Comparison of ENCODE assay signal across 13 cellular contexts in the genomic region with DNA sequence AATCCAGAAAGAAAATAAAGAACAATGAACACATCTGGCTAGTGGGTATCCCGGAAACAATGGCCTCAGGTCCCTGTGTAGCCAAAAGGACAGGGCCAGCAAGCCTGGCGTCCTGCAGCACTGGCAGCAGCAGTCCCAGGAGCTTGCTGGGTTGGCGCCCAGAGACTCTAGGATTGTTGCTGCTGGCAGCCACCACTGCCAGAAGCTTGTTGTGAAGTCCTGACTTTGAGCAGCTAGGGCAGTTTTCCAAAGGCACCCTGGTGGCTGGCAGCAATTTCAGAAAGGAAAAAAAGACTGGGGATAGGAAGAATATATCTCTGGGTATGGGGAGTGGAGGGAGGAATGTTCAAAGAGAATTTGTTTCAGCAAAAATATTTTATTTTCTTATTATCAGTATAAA. TPM values are rescaled to one million over a fixed set of nuclear protein-coding genes. Genes with fewer than 3 reads are reported as not detected.
DNase-seq lines count a peak whose midpoint lies in the region; ATAC-seq and TF ChIP-seq lines count a peak whose summit lies in the region.
"Had no signal": no experiment of that assay in that cellular context is flagged by ENCODE, and none has a peak within 500 bp of the region (broad histone marks: within the 10 kb centered on the region; RNA-seq: fewer than 3 reads in every experiment).

No MANE protein-coding gene starts in this region.

- no peak for TF ChIP-seq CTCF in CD8-positive, alpha-beta T cell (IDR thresholded peaks at IDR 0.05)
- TF ChIP-seq CTCF in astrocyte of the spinal cord (IDR thresholded peaks at IDR 0.05; ENCODE audit: low read depth, low read length) (no peak), left ventricle myocardium inferior (IDR thresholded peaks at IDR 0.05; ENCODE audit: borderline replicate concordance) (peak; percentile 40), psoas muscle (IDR thresholded peaks at IDR 0.05) (peak; percentile 16)

- H3K9me3 ChIP-seq in CD8-positive, alpha-beta T cell (ENCODE audit: low read length): no peaks in the 10 kb centered on the region
- H3K9me3 ChIP-seq in left ventricle myocardium inferior (replicated peaks) (no peaks in the 10 kb centered on the region), psoas muscle (no peaks in the 10 kb centered on the region)
- H3K9me3 ChIP-seq: SJSA1 had no signal

- no peak overlapping the region for H3K27ac ChIP-seq in CD8-positive, alpha-beta T cell (ENCODE audit: low read depth, low read length)
- H3K27ac ChIP-seq in left ventricle myocardium inferior (replicated peaks) (peak overlapping the region; percentile 26), psoas muscle (no peak overlapping the region)
- H3K27ac ChIP-seq: BLaER1 treated with 17β-estradiol and CSF1 and Interleukin-3, amounts not matched to agents 10 nM and 100 nM; SJSA1 had no signal

- POLR2A ChIA-PET in CD8-positive, alpha-beta T cell (lab: Charles Lee): interaction anchor here (0.6 kb wide), 1 partner anchor 263 kb away, joined by 4 read pairs; no protein-coding TSS in a partner anchor

- H3K4me1 ChIP-seq in CD8-positive, alpha-beta T cell (ENCODE audit: insufficient read depth, low read length): no peaks in the 10 kb centered on the region
- H3K4me1 ChIP-seq in left ventricle myocardium inferior (peaks cover 12% of the 10 kb centered on the region), psoas muscle (peaks cover 9% of the 10 kb centered on the region)
- H3K4me1 ChIP-seq: BLaER1 treated with 17β-estradiol and CSF1 and Interleukin-3, amounts not matched to agents 10 nM and 100 nM; SJSA1 had no signal

- H3K27ac Mint-ChIP-seq in CD8-positive, alpha-beta T cell: peak overlapping the region; percentile 58

- peaks cover 31% of the 10 kb centered on the region for H3K36me3 ChIP-seq in CD8-positive, alpha-beta T cell (ENCODE audit: insufficient read depth, low read length)
- H3K36me3 ChIP-seq in left ventricle myocardium inferior (peaks cover 47% of the 10 kb centered on the region), psoas muscle (ENCODE audit: insufficient read depth in 1 of 2, low read depth in 1 of 2) (peaks cover 5 to 35% of the 10 kb centered on the region in 2 donors)

- no peaks in the 10 kb centered on the region for H3K27me3 Mint-ChIP-seq in CD8-positive, alpha-beta T cell (ENCODE audit: low read depth)

- H3K4me3 ChIP-seq in CD8-positive, alpha-beta T cell (ENCODE audit: low read depth, low read length): no peak overlapping the region
- H3K4me3 ChIP-seq in astrocyte of the spinal cord (ENCODE audit: low read depth, low read length) (no peak overlapping the region), left ventricle myocardium inferior (no peak overlapping the region), psoas muscle (no peak overlapping the region)
- H3K4me3 ChIP-seq: BLaER1 treated with 17β-estradiol and CSF1 and Interleukin-3, amounts not matched to agents 10 nM and 100 nM; SJSA1 had no signal

- no peak for DNase-seq in CD8-positive, alpha-beta T cell
- DNase-seq in astrocyte of the spinal cord (ENCODE audit: low read depth, low spot score) (peak; percentile 46), left ventricle myocardium inferior (peak; percentile 80), psoas muscle (peak; percentile 76 to 89), OCI-M1 (lab: John Stamatoyannopoulos, UW) (no peak)
- DNase-seq in stimulated activated CD4-positive, alpha-beta T cell treated with anti-CD3 and anti-CD28 coated beads, Interleukin-2, amount 100 ng/mL, for 48 hours: no peak
- DNase-seq: activated gamma-delta T cell treated with Interleukin-2 at 50 U/mL for 16 hours; NCI-H187 treated with DMSO at 0.1 percent for 48 hours; stimulated activated CD4-positive, alpha-beta T cell treated with anti-CD3 and anti-CD28 coated beads, Interleukin-4, amount 100 ng/mL, for 1 hour had no signal

- intact Hi-C loops in CD8-positive, alpha-beta T cell (cut with DNase I, micrococcal nuclease): no loop called here
- intact Hi-C loops in left ventricle myocardium inferior (cut with micrococcal nuclease) (no loop called here), psoas muscle (cut with DNase I) (no loop called here)

- no peaks in the 10 kb centered on the region for H3K27me3 ChIP-seq in CD8-positive, alpha-beta T cell (ENCODE audit: insufficient read depth, low read length)
- H3K27me3 ChIP-seq in left ventricle myocardium inferior (ENCODE audit: low read depth): no peaks in the 10 kb centered on the region
- no peaks in the 10 kb centered on the region for H3K27me3 ChIP-seq in psoas muscle (ENCODE audit: insufficient read depth in 3 of 3, low read length in 2 of 3)
- H3K27me3 ChIP-seq: BLaER1 treated with 17β-estradiol and CSF1 and Interleukin-3, amounts not matched to agents 10 nM and 100 nM; SJSA1 had no signal

- CTCF ChIA-PET in CD8-positive, alpha-beta T cell (lab: Charles Lee): interaction anchor here (0.8 to 2.1 kb wide), 4 partner anchors 15 to 265 kb away, joined by 3 to 9 read pairs (median 4); no protein-coding TSS in a partner anchor

- WGBS in psoas muscle, 3 donors: 30 to 35% (median 31%) methylated on average over 3 of the region's 3 CpGs

- no peaks in the 10 kb centered on the region for H3K4me1 Mint-ChIP-seq in CD8-positive, alpha-beta T cell (ENCODE audit: low read depth)

- no peak for ATAC-seq in CD8-positive, alpha-beta T cell
- ATAC-seq in psoas muscle (peak; percentile 97 to 100 (median 98)), GM21529 (IDR thresholded peaks at IDR 0.05; ENCODE audit: unreplicated experiment) (no peak), SK-N-SH treated with all-trans-retinoic acid at 6 μM for 48 hours (no peak; the same call in 2 of the 3 replicates)

- in situ Hi-C loops in astrocyte of the spinal cord (cut with HindIII; ENCODE audit: low sequenced_read_pairs): no loop called here

- H3K36me3 Mint-ChIP-seq in CD8-positive, alpha-beta T cell: peaks cover 69% of the 10 kb centered on the region

- no peak overlapping the region for H3K4me3 Mint-ChIP-seq in CD8-positive, alpha-beta T cell

- H3K9me3 Mint-ChIP-seq in CD8-positive, alpha-beta T cell: no peaks in the 10 kb centered on the region

TF ChIP-seq in SK-N-SH treated with all-trans-retinoic acid at 6 μM for 48 hours, 23 proteins besides CTCF, POLR2A, EP300 and RAD21:
- no peak for TF ChIP-seq ZFP30 (CRISPR knock-in tag; IDR thresholded peaks at IDR 0.05)
TF ChIP-seq in SK-N-SH treated with all-trans-retinoic acid at 6 μM for 48 hours: peak in this region for 0.

RNA-seq across cellular contexts. Expression of a gene that starts 11.3 kb away (rescaled TPM):
- total RNA-seq in CD8-positive, alpha-beta T cell: 10 to 100 TPM in 1 of 2 experiments, 1 to 10 TPM in 1; 7.1 to 11.3 TPM
- total RNA-seq in left ventricle myocardium inferior (18.8 TPM), psoas muscle (10 to 100 TPM in 3 of 4 donors, 1 to 10 TPM in 1; 6.2 to 20.6 (median 18.3) TPM)
- polyA plus RNA-seq in psoas muscle: 10 to 100 TPM in 2 of 3 donors, 1 to 10 TPM in 1; 8.8 to 15.9 (median 11.0) TPM

RNA-seq across cellular contexts. Expression of a gene that starts 50.9 kb away (rescaled TPM):
- not detected for total RNA-seq in CD8-positive, alpha-beta T cell
- total RNA-seq in left ventricle myocardium inferior (16.2 TPM), psoas muscle (1 to 10 TPM in 3 of 4 donors, under 1 TPM in 1; 0.84 to 5.9 (median 1.8) TPM)
- under 1 TPM; 0.04 to 0.38 (median 0.16) TPM for polyA plus RNA-seq in psoas muscle

Comparison
In these comparisons a context has a peak if more than half of its experiments do, and no peak if none do; other contexts are left out.
1. ATAC-seq: peak in psoas muscle (4 of 4); none in CD8-positive, alpha-beta T cell (single experiment), GM21529 (single experiment) and SK-N-SH treated with all-trans-retinoic acid at 6 μM for 48 hours (single experiment).
2. DNase-seq: peak in astrocyte of the spinal cord (single experiment), left ventricle myocardium inferior (single experiment) and psoas muscle (2 of 2); none in CD8-positive, alpha-beta T cell (0 of 7), OCI-M1 (single experiment) and stimulated activated CD4-positive, alpha-beta T cell treated with anti-CD3 and anti-CD28 coated beads, Interleukin-2, amount 100 ng/mL, for 48 hours (0 of 2).
3. CTCF ChIP-seq: peak in left ventricle myocardium inferior (single experiment) and psoas muscle (single experiment); none in CD8-positive, alpha-beta T cell (single experiment) and astrocyte of the spinal cord (single experiment).